ENCODE assay signal across 23 cellular contexts in the genomic region with DNA sequence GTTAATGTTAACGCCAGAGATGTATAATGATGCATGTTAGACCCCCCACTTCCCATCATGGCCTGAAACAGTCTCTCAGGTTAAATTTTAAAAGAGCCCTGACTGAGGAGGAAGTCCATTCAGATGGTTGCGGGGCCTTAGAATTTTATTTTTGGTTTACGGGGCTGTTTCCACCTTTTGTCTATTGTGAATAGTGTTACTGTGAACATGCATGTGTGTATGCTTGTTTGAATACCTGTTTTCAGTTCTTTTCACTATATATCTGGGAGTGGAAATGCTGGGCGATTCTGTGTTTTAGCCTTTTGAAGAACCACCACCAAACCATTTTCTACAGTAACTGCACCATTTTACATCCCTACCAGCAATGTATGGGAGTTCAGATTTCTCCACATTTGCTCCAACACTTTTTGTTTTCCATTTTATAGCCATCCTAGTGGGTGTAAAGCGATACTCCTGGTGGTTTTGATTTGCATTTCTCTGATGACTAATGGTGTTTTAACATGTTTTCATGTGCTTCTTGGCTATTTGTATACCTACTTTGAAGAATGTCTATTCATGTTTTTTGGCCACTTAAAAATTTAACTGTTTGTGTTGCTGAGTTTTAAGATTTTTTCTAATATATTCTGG.
A peak's percentile ranks its signal among the peaks of the same experiment; 100 is the strongest.
DNase-seq lines count a peak whose midpoint lies in the region; ATAC-seq and TF ChIP-seq lines count a peak whose summit lies in the region.
"Had no signal": no experiment of that assay in that cellular context is flagged by ENCODE, and none has a peak within 500 bp of the region (broad histone marks: within the 10 kb centered on the region; RNA-seq: fewer than 3 reads in every experiment).

No MANE protein-coding gene starts in this region.

- ATAC-seq in HG03442 (IDR thresholded peaks at IDR 0.05; ENCODE audit: unreplicated experiment) (peak; percentile 61), foreskin keratinocyte (peak; percentile 55)
- ATAC-seq: activated T-cell treated with anti-CD3 and anti-CD28 coated beads, Interleukin-2, amount 50 U/mL, for 72 hours; gastrocnemius medialis; WTC11 had no signal

- in situ Hi-C loops in ACHN (cut with HindIII; ENCODE audit: low pct_ligation_motif_present, low pct_unique_long_range_greater_than_20kb, low sequenced_read_pairs), result no loop called here

- H3K27me3 ChIP-seq in foreskin keratinocyte, result no peaks in the 10 kb centered on the region
- H3K27me3 ChIP-seq: gastrocnemius medialis, Peyer's patch, stomach had no signal

- no peak overlapping the region for H3K27ac ChIP-seq in foreskin keratinocyte
- H3K27ac ChIP-seq: gastrocnemius medialis, Peyer's patch, stomach, tibial artery had no signal

- TF ChIP-seq CTCF in foreskin keratinocyte (conservative IDR thresholded peaks at IDR 0.05), result no peak

- DNase-seq in NCI-H2107 treated with DMSO at 0.1 percent for 48 hours (lab: John Stamatoyannopoulos, UW; ENCODE audit: unreplicated experiment) (peak; percentile 64), NCI-H2107 (lab: John Stamatoyannopoulos, UW) (no peak), SW480 (ENCODE audit: low spot score) (peak; percentile 33), foreskin keratinocyte (peak; percentile 44 to 64), ACHN (no peak), NCI-H510A (lab: John Stamatoyannopoulos, UW) (no peak), NCI-H1694 (lab: John Stamatoyannopoulos, UW) (no peak)
- DNase-seq: activated CD4-positive, alpha-beta T cell treated with anti-CD3 and anti-CD28 coated beads, Interleukin-2, amount 50 U/mL, for 1 hour; activated naive CD4-positive, alpha-beta T cell; activated T-cell treated with anti-CD3 and anti-CD28 coated beads, Interleukin-2, amount 50 U/mL, for 72 hours; CD4-positive, alpha-beta memory T cell; effector CD8-positive, alpha-beta T cell; gastrocnemius medialis; NCI-H446; nephron progenitor cell; NK-92 treated with Interleukin-12 subunit alpha and Interleukin-12 subunit beta, amount 100 ng/mL, for 24 hours; Peyer's patch; SIG-M5; stimulated activated CD4-positive, alpha-beta T cell treated with anti-CD3 and anti-CD28 coated beads, Interleukin-1b, Interleukin-23, amount 100 ng/mL, for 48 hours; stomach; tibial artery had no signal

- H3K4me1 ChIP-seq in foreskin keratinocyte, result peaks cover 2% of the 10 kb centered on the region
- H3K4me1 ChIP-seq: gastrocnemius medialis, tibial artery had no signal

Comparison
In these comparisons a context has a peak if more than half of its experiments do, and no peak if none do; other contexts are left out.
1. DNase-seq: peak in NCI-H2107 treated with DMSO at 0.1 percent for 48 hours (single experiment), SW480 (single experiment) and foreskin keratinocyte (2 of 2); none in NCI-H2107 (single experiment), ACHN (single experiment), NCI-H510A (single experiment) and NCI-H1694 (single experiment).